13 cellular contexts compared by ENCODE assay signal in genomic region chr12:111123390-111123789, GRCh38.
A peak's percentile ranks its signal among the peaks of the same experiment; 100 is the strongest.
DNase-seq lines count a peak whose midpoint lies in the region; ATAC-seq and TF ChIP-seq lines count a peak whose summit lies in the region.
"Had no signal": no experiment of that assay in that cellular context is flagged by ENCODE, and none has a peak within 500 bp of the region (broad histone marks: within the 10 kb centered on the region; RNA-seq: fewer than 3 reads in every experiment).

No MANE protein-coding gene starts in this region.

- H3K27ac Mint-ChIP-seq in WTC11 = no peak overlapping the region
- peak overlapping the region; percentile 45 for H3K27ac Mint-ChIP-seq in progenitor cell of endocrine pancreas
- H3K27ac Mint-ChIP-seq: CD4-positive, CD25-positive, alpha-beta regulatory T cell; CD8-positive, alpha-beta T cell had no signal

- no peak for ATAC-seq in WTC11
- ATAC-seq: CD8-positive, alpha-beta T cell had no signal

- no peak for DNase-seq in RWPE1 (ENCODE audit: low spot score)
- DNase-seq in WTC11 (ENCODE audit: low spot score) = no peak
- DNase-seq in progenitor cell of endocrine pancreas (ENCODE audit: low spot score, unreplicated experiment) = no peak
- DNase-seq in brain microvascular endothelial cell = no peak
- DNase-seq in glomerular visceral epithelial cell (ENCODE audit: extremely low spot score) = no peak
- no peak for DNase-seq in hepatic stellate cell (ENCODE audit: low spot score)
- DNase-seq: C1 segment of cervical spinal cord; Caco-2; CD4-positive, CD25-positive, alpha-beta regulatory T cell; CD8-positive, alpha-beta T cell; DND-41; GOT3 had no signal

- POLR2A ChIA-PET in RWPE1 (lab: Yijun Ruan, JAX; ENCODE audit: low non-redundant PET) (no interaction called here), WTC11 (lab: Charles Lee) (no interaction called here)

- no peak for TF ChIP-seq CTCF in RWPE1 (conservative IDR thresholded peaks at IDR 0.05; ENCODE audit: low read depth)
- no peak for TF ChIP-seq CTCF in WTC11 (IDR thresholded peaks at IDR 0.05)
- TF ChIP-seq CTCF in progenitor cell of endocrine pancreas (IDR thresholded peaks at IDR 0.05; ENCODE audit: unreplicated experiment) = no peak
- no peak for TF ChIP-seq CTCF in brain microvascular endothelial cell (IDR thresholded peaks at IDR 0.05; ENCODE audit: low read depth, low read length, missing control alignments)

- CTCF ChIA-PET in RWPE1 (lab: Yijun Ruan, JAX) (no interaction called here), WTC11 (lab: Charles Lee) (no interaction called here)

- H3K36me3 Mint-ChIP-seq in WTC11 (no peaks in the 10 kb centered on the region), progenitor cell of endocrine pancreas (ENCODE audit: insufficient read depth) (peaks cover 5% of the 10 kb centered on the region)
- H3K36me3 Mint-ChIP-seq: CD4-positive, CD25-positive, alpha-beta regulatory T cell; CD8-positive, alpha-beta T cell had no signal

- H3K27me3 Mint-ChIP-seq in WTC11 (ENCODE audit: low read depth) (no peaks in the 10 kb centered on the region), progenitor cell of endocrine pancreas (no peaks in the 10 kb centered on the region)

- H3K9me3 Mint-ChIP-seq in WTC11 (no peaks in the 10 kb centered on the region), progenitor cell of endocrine pancreas (ENCODE audit: low read depth) (no peaks in the 10 kb centered on the region)
- H3K9me3 Mint-ChIP-seq: CD8-positive, alpha-beta T cell had no signal

- H3K36me3 ChIP-seq in brain microvascular endothelial cell (replicated peaks) = no peaks in the 10 kb centered on the region
- H3K36me3 ChIP-seq: HAP-1 had no signal

- H3K27ac ChIP-seq in RWPE1 (peak overlapping the region; percentile 57), brain microvascular endothelial cell (no peak overlapping the region)

- H3K4me1 Mint-ChIP-seq in WTC11 (peaks cover 22% of the 10 kb centered on the region), progenitor cell of endocrine pancreas (ENCODE audit: low read depth) (peaks cover 20% of the 10 kb centered on the region)
- H3K4me1 Mint-ChIP-seq: CD4-positive, CD25-positive, alpha-beta regulatory T cell had no signal

- H3K27me3 ChIP-seq in brain microvascular endothelial cell (replicated peaks) = no peaks in the 10 kb centered on the region

- no peak overlapping the region for H3K4me3 Mint-ChIP-seq in WTC11
- H3K4me3 Mint-ChIP-seq in progenitor cell of endocrine pancreas (ENCODE audit: low read depth) = no peak overlapping the region
- H3K4me3 Mint-ChIP-seq: CD4-positive, CD25-positive, alpha-beta regulatory T cell; CD8-positive, alpha-beta T cell had no signal

- in situ Hi-C loops in brain microvascular endothelial cell (cut with HindIII; ENCODE audit: low pct_ligation_motif_present, low sequenced_read_pairs) = no loop called here

- no peak overlapping the region for H3K4me3 ChIP-seq in brain microvascular endothelial cell (ENCODE audit: low read depth, low read length)
- H3K4me3 ChIP-seq: HAP-1 had no signal

TF ChIP-seq in WTC11, 78 proteins besides CTCF, POLR2A, EP300 and RAD21:
- TF ChIP-seq ZBTB21 (CRISPR knock-in tag; IDR thresholded peaks at IDR 0.05; ENCODE audit: borderline replicate concordance) (no peak), ZNF121 (CRISPR knock-in tag; IDR thresholded peaks at IDR 0.05) (peak; percentile 86)
